Comparison of ENCODE assay signal across 8 cellular contexts in the genomic region with DNA sequence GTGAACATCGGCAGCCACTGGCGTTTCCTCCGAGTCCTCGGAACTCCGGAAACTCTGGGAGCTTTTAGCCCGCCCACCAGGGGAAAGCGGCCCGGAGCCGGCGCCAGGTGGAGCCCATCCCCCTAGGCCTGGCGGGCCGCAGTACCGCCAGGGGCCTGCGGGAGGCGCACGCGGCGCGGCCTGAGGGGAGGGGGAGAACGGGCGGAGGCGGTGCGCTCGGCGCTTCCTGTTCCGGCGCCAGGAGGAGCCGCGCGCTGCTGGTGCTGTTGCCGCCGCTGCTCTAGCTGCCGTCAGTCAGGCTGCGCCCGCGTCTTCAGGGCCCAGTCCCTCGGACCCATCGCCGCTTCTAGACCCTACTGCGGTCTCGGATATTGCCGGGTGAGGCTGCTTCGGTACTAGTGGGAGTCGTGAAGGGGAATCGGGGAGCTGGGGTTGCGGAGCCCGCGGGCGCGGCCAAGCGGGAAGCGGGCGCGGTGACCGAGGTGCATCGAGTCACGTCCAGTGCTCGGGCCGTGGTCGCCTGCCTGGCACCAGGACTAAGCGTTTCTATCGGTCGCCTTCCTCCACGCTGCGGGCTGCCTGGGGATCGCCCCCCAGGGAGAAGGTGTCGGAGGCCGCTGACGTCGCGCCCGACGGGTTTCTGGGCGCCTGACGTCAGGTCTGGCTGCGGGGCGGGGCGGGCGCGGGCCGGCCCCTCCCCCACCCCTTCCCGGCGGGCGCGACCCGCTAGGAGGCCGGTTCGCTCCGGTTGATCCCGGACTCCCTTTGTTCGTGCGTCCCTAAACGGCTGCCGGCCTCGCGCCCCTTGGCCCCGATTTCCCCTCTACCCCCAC. TPM values are rescaled to one million over a fixed set of nuclear protein-coding genes. Genes with fewer than 3 reads are reported as not detected.
DNase-seq lines count a peak whose midpoint lies in the region; TF ChIP-seq lines count a peak whose summit lies in the region.

MAPK1IP1L (plus strand) TSS at position 222 of the 833 bp plus-strand sequence. CDS start 10,037 bp downstream, outside the sequence.

- H3K27me3 ChIP-seq in GM06990 (replicated peaks; ENCODE audit: control insufficient read depth, insufficient read depth, low read length) = no peaks in the 10 kb centered on the region

- DNase-seq in GM06990 (ENCODE audit: extremely low read depth, insufficient read length) (peak; percentile 94), HFF-Myc (ENCODE audit: extremely low read depth, low read depth) (peak; percentile 77), NAMALWA (ENCODE audit: low spot score) (peak; percentile 79), SK-N-DZ (ENCODE audit: low spot score) (peak; percentile 90), globus pallidus (ENCODE audit: low spot score) (peak; percentile 87), occipital lobe (lab: John Stamatoyannopoulos, UW) (peak; percentile 87)
- peak; percentile 91 for DNase-seq in activated naive CD4-positive, alpha-beta T cell treated with anti-CD3 and anti-CD28 coated beads, Interleukin-2, amount 10 ng/mL, durations not matched to agents 7 days and 5 days

- peak within 1 kb of the TSS; percentile 98 for H3K27ac ChIP-seq in temporal lobe (ENCODE audit: low read depth, low read length)

- TF ChIP-seq CTCF in GM06990 (IDR thresholded peaks at IDR 0.05; ENCODE audit: insufficient read depth, low read length, poor library complexity, severe bottlenecking) = peak; percentile 80
- TF ChIP-seq CTCF in HFF-Myc (IDR thresholded peaks at IDR 0.05; ENCODE audit: low read depth, low read length, missing control alignments) = peak; percentile 94

- H3K27me3 Mint-ChIP-seq in activated naive CD4-positive, alpha-beta T cell treated with anti-CD3 and anti-CD28 coated beads, Interleukin-2, amount 10 ng/mL, durations not matched to agents 7 days and 5 days = no peaks in the 10 kb centered on the region

- H3K9me3 Mint-ChIP-seq in activated naive CD4-positive, alpha-beta T cell treated with anti-CD3 and anti-CD28 coated beads, Interleukin-2, amount 10 ng/mL, durations not matched to agents 7 days and 5 days = no peaks in the 10 kb centered on the region

- CTCF ChIA-PET in activated naive CD4-positive, alpha-beta T cell treated with anti-CD3 and anti-CD28 coated beads, Interleukin-2, amount 10 ng/mL, durations not matched to agents 7 days and 5 days (lab: Charles Lee) = interaction anchor here (0.7 to 2.2 kb wide), 26 partner anchors 8 to 323 kb away, joined by 3 to 13 read pairs (median 4); partner anchors contain the start of genes DLGAP5, SOCS4 and WDHD1

- peak within 1 kb of the TSS; percentile 86 for H3K4me3 Mint-ChIP-seq in activated naive CD4-positive, alpha-beta T cell treated with anti-CD3 and anti-CD28 coated beads, Interleukin-2, amount 10 ng/mL, durations not matched to agents 7 days and 5 days

- H3K4me1 Mint-ChIP-seq in activated naive CD4-positive, alpha-beta T cell treated with anti-CD3 and anti-CD28 coated beads, Interleukin-2, amount 10 ng/mL, durations not matched to agents 7 days and 5 days = peaks cover 40% of the 10 kb centered on the region

- peak within 1 kb of the TSS; percentile 91 for H3K27ac Mint-ChIP-seq in activated naive CD4-positive, alpha-beta T cell treated with anti-CD3 and anti-CD28 coated beads, Interleukin-2, amount 10 ng/mL, durations not matched to agents 7 days and 5 days

- H3K36me3 ChIP-seq in GM06990 (ENCODE audit: control insufficient read depth, insufficient read depth, low read length) = no peaks in the 10 kb centered on the region

- peaks cover 23% of the 10 kb centered on the region for H3K36me3 Mint-ChIP-seq in activated naive CD4-positive, alpha-beta T cell treated with anti-CD3 and anti-CD28 coated beads, Interleukin-2, amount 10 ng/mL, durations not matched to agents 7 days and 5 days

- peak within 1 kb of the TSS; percentile 100 for H3K4me3 ChIP-seq in GM06990 (replicated peaks; ENCODE audit: low read depth, low read length)
- H3K4me3 ChIP-seq in HFF-Myc (replicated peaks; ENCODE audit: low read depth, low read length) = peak within 1 kb of the TSS; percentile 90

RNA-seq across cellular contexts. Expression of gene MAPK1IP1L, which starts in this region (rescaled TPM):
- polyA plus RNA-seq in SK-N-DZ (2014; cell fraction: cytosol; rRNA removed) = 41.2 and 49.6 TPM in 2 replicates
- polyA plus RNA-seq in SK-N-DZ (2014; cell fraction: nucleus; rRNA removed) = 10.2 and 20.9 TPM in 2 replicates
- total RNA-seq in occipital lobe (21.8 TPM), temporal lobe (25.1 TPM)

Comparison
In these comparisons a context has a peak if more than half of its experiments do, and no peak if none do; other contexts are left out.
1. Peak in every context shown above with its lines: DNase-seq, H3K4me3 ChIP-seq and H3K27ac ChIP-seq.